Comparison of ENCODE assay signal across 1 cellular context in the genomic region with DNA sequence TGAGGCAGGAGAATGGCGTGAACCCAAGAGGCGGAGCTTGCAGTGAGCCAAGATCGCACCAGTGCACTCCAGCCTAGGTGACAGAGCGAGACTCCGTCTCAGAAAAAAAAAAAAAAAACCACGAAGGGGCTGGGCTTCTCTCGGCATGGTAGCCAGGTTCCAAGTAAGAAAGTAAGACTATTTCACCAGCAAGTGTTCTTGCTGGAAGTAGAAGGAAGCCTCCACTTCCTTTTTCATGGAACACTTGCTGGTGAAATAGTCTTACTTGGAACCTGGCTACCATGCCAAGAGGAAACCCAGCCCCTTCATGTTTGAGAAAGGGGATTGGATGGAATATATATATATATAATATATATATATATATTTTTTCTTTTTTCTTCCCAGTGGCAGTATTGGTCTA.
TF ChIP-seq lines count a peak whose summit lies in the region.

No MANE protein-coding gene starts in this region.

TF ChIP-seq in K562, 482 proteins besides CTCF, POLR2A, EP300 and RAD21:
- TF ChIP-seq HDAC6 (IDR thresholded peaks at IDR 0.05; ENCODE audit: low read depth, low read length): no peak
- TF ChIP-seq DDX20 (tag; IDR thresholded peaks at IDR 0.05; ENCODE audit: low read depth): no peak
- TF ChIP-seq HNRNPK (IDR thresholded peaks at IDR 0.05; ENCODE audit: low read depth, low read length, poor library complexity, severe bottlenecking): no peak
